Comparison of ENCODE assay signal across 9 cellular contexts in the genomic region with DNA sequence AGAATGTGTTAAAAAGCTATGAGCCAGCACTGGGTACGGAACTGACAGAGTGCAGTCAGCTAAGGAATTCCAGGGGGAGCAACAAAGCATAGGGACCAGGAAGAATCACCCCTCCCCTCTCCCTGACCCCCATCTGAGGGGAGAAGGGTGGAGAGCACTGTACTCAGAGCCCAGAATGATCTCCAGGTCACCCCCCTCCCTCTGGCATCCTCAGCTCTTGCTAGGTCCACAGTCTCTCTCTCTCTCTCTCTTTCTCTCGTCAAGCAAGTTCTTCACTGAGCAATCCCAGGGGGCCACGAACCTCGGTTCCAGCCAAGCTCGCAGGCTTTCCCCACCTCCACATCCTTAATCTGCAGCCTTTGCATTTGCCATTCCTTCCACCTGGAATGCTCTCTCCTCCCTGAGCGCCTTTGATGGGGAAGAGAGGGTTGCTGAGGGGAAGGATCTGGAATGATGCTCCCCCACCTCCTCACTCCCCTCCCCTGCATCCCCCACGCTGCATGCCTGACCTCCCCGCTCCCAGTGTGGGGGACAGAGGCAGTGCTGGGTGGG. TPM values are rescaled to one million over a fixed set of nuclear protein-coding genes. Genes with fewer than 3 reads are reported as not detected.
A peak's percentile ranks its signal among the peaks of the same experiment; 100 is the strongest.
DNase-seq lines count a peak whose midpoint lies in the region; ATAC-seq and TF ChIP-seq lines count a peak whose summit lies in the region.
"Had no signal": no experiment of that assay in that cellular context is flagged by ENCODE, and none has a peak within 500 bp of the region (broad histone marks: within the 10 kb centered on the region; RNA-seq: fewer than 3 reads in every experiment).

No MANE protein-coding gene starts in this region.

- H3K4me2 ChIP-seq in HCT116 (ENCODE audit: low read length), result peak overlapping the region; percentile 3; the same call in 1 of the 2 replicates

- no peaks in the 10 kb centered on the region for H3K9me3 ChIP-seq in HCT116 (ENCODE audit: control insufficient read depth in 1 of 2, insufficient read depth in 1 of 2, low read depth in 1 of 2, low read length in 2 of 2)
- H3K9me3 ChIP-seq in WERI-Rb-1 (ENCODE audit: severe bottlenecking), result peaks cover 2% of the 10 kb centered on the region
- H3K9me3 ChIP-seq: SJSA1 had no signal

- H3K9ac ChIP-seq in HCT116 (ENCODE audit: low read length), result no peak overlapping the region

- TF ChIP-seq CTCF in HCT116 (IDR thresholded peaks at IDR 0.05 in 2 of 3, conservative IDR thresholded peaks at IDR 0.05 in 1 of 3; ENCODE audit: borderline replicate concordance in 1 of 3, insufficient read depth in 1 of 3, low read depth in 2 of 3, low read length in 2 of 3) (peak in 2 of 3 experiments; percentile 26 to 36; a peak in 4 of 6 replicates), WERI-Rb-1 (IDR thresholded peaks at IDR 0.05; ENCODE audit: low read depth, low read length) (peak; percentile 48), retinal pigment epithelial cell (conservative IDR thresholded peaks at IDR 0.05; ENCODE audit: low read depth, low read length) (peak; percentile 53)

- H3K4me3 ChIP-seq in HCT116 (replicated peaks in 1 of 2; ENCODE audit: low read depth in 1 of 2, low read length in 2 of 2) (no peak overlapping the region), WERI-Rb-1 (ENCODE audit: low read depth, low read length) (no peak overlapping the region), retinal pigment epithelial cell (ENCODE audit: low read length) (no peak overlapping the region)
- H3K4me3 ChIP-seq: SJSA1 had no signal

- no peak for TF ChIP-seq RAD21 in HCT116 (IDR thresholded peaks at IDR 0.05; ENCODE audit: low read depth)

- no peak for TF ChIP-seq POLR2A in HCT116 (IDR thresholded peaks at IDR 0.05; ENCODE audit: borderline replicate concordance, extremely low read depth, insufficient read depth, insufficient read length)

- no peak overlapping the region for H3K27ac ChIP-seq in HCT116 (ENCODE audit: low read depth, low read length)
- no peak overlapping the region for H3K27ac ChIP-seq in WERI-Rb-1
- H3K27ac ChIP-seq: SJSA1 had no signal

- no peak overlapping the region for H2AFZ ChIP-seq in HCT116 (ENCODE audit: low read depth, low read length, poor library complexity, severe bottlenecking)

- peak; percentile 29; the same call in 1 of the 2 replicates for ATAC-seq in HCT116
- peak; percentile 30 to 53 for ATAC-seq in left cardiac atrium
- ATAC-seq in HG03045 (IDR thresholded peaks at IDR 0.05; ENCODE audit: unreplicated experiment), result no peak

- intact Hi-C loops in HCT116 (cut with micrococcal nuclease) (no loop called here), left cardiac atrium (cut with DNase I) (loop anchor here in 1 of 2 donors (10.0 kb wide), 1 partner anchor 108 kb away; a partner anchor contains a TSS)

- POLR2A ChIA-PET in HCT116 (lab: Charles Lee), result no interaction called here

- H3K9me2 ChIP-seq in HCT116 (ENCODE audit: insufficient read depth), result no peaks in the 10 kb centered on the region

- H3K79me2 ChIP-seq in HCT116 (ENCODE audit: insufficient read depth, low read length), result no peaks in the 10 kb centered on the region

- H4K20me1 ChIP-seq in HCT116 (ENCODE audit: insufficient read depth), result no peaks in the 10 kb centered on the region

- H3K4me1 ChIP-seq in HCT116 (ENCODE audit: control insufficient read depth in 1 of 2, insufficient read depth in 2 of 2, low read length in 2 of 2), result peaks cover 6 to 31% of the 10 kb centered on the region in 2 experiments; a peak in 3 of 4 replicates

- CTCF ChIA-PET in HCT116 (lab: Charles Lee), result no interaction called here

- RAD21 ChIA-PET in HCT116 (lab: Charles Lee; ENCODE audit: low non-redundant PET in 1 of 2, low total read pairs in 2 of 2, uncharacterized antibody in 2 of 2, unreplicated experiment in 2 of 2), result no interaction called here

- H3K27me3 ChIP-seq in HCT116 (ENCODE audit: insufficient read depth, low read length), result no peaks in the 10 kb centered on the region
- H3K27me3 ChIP-seq in WERI-Rb-1 (ENCODE audit: insufficient read depth, low read depth, severe bottlenecking), result no peaks in the 10 kb centered on the region
- H3K27me3 ChIP-seq: SJSA1 had no signal

- H3K36me3 ChIP-seq in HCT116 (ENCODE audit: control insufficient read depth in 1 of 2, insufficient read depth in 2 of 2, low read length in 2 of 2) (no peaks in the 10 kb centered on the region), WERI-Rb-1 (no peaks in the 10 kb centered on the region)
- H3K36me3 ChIP-seq: SJSA1 had no signal

- DNase-seq in HCT116 (ENCODE audit: low read depth, low spot score) (no peak), WERI-Rb-1 (no peak), left cardiac atrium (no peak), retinal pigment epithelial cell (ENCODE audit: low read depth) (no peak), NCI-H2029 (lab: John Stamatoyannopoulos, UW) (no peak), HK-2 (ENCODE audit: unreplicated experiment) (no peak), NCI-H2196 (lab: John Stamatoyannopoulos, UW; ENCODE audit: unreplicated experiment) (no peak)

- BruUV-seq in HCT116 (replicated peaks; lab: Mats Ljungman, UMichigan), result no TSS peak

TF ChIP-seq in HCT116, 20 proteins besides CTCF, POLR2A, EP300 and RAD21:
- TF ChIP-seq, protein P1, sequence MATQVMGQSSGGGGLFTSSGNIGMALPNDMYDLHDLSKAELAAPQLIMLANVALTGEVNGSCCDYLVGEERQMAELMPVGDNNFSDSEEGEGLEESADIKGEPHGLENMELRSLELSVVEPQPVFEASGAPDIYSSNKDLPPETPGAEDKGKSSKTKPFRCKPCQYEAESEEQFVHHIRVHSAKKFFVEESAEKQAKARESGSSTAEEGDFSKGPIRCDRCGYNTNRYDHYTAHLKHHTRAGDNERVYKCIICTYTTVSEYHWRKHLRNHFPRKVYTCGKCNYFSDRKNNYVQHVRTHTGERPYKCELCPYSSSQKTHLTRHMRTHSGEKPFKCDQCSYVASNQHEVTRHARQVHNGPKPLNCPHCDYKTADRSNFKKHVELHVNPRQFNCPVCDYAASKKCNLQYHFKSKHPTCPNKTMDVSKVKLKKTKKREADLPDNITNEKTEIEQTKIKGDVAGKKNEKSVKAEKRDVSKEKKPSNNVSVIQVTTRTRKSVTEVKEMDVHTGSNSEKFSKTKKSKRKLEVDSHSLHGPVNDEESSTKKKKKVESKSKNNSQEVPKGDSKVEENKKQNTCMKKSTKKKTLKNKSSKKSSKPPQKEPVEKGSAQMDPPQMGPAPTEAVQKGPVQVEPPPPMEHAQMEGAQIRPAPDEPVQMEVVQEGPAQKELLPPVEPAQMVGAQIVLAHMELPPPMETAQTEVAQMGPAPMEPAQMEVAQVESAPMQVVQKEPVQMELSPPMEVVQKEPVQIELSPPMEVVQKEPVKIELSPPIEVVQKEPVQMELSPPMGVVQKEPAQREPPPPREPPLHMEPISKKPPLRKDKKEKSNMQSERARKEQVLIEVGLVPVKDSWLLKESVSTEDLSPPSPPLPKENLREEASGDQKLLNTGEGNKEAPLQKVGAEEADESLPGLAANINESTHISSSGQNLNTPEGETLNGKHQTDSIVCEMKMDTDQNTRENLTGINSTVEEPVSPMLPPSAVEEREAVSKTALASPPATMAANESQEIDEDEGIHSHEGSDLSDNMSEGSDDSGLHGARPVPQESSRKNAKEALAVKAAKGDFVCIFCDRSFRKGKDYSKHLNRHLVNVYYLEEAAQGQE (IDR thresholded peaks at IDR 0.05; ENCODE audit: low read depth), result no peak
- TF ChIP-seq SP1 (IDR thresholded peaks at IDR 0.05; ENCODE audit: low read depth), result no peak
- no peak for TF ChIP-seq SIN3A (IDR thresholded peaks at IDR 0.05; ENCODE audit: low read depth)
- TF ChIP-seq CEBPB (IDR thresholded peaks at IDR 0.05; ENCODE audit: low read depth), result no peak
- no peak for TF ChIP-seq EGR1 (IDR thresholded peaks at IDR 0.05; ENCODE audit: low read depth)
- TF ChIP-seq FOSL1 (IDR thresholded peaks at IDR 0.05; ENCODE audit: low read depth), result no peak
- TF ChIP-seq, protein P2, sequence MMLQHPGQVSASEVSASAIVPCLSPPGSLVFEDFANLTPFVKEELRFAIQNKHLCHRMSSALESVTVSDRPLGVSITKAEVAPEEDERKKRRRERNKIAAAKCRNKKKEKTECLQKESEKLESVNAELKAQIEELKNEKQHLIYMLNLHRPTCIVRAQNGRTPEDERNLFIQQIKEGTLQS (IDR thresholded peaks at IDR 0.05), result no peak
- TF ChIP-seq, protein P3, sequence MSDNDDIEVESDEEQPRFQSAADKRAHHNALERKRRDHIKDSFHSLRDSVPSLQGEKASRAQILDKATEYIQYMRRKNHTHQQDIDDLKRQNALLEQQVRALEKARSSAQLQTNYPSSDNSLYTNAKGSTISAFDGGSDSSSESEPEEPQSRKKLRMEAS (IDR thresholded peaks at IDR 0.05), result no peak
- no peak for TF ChIP-seq YY1 (IDR thresholded peaks at IDR 0.05; ENCODE audit: extremely low read depth, insufficient replicate concordance, low read depth, low read length)
- no peak for TF ChIP-seq EZH2phosphoT487 (IDR thresholded peaks at IDR 0.05; ENCODE audit: borderline replicate concordance)
- no peak for TF ChIP-seq JUND (IDR thresholded peaks at IDR 0.05)
- no peak for TF ChIP-seq ZFX (IDR thresholded peaks at IDR 0.05)
- no peak for TF ChIP-seq SRF (IDR thresholded peaks at IDR 0.05; ENCODE audit: low read depth)
- no peak for TF ChIP-seq EZH2 (IDR thresholded peaks at IDR 0.05)
- TF ChIP-seq ZNF274 (IDR thresholded peaks at IDR 0.05; ENCODE audit: low read depth, low read length), result no peak
- no peak for TF ChIP-seq ELF1 (IDR thresholded peaks at IDR 0.05; ENCODE audit: borderline replicate concordance, low read depth)
- TF ChIP-seq, protein P4, sequence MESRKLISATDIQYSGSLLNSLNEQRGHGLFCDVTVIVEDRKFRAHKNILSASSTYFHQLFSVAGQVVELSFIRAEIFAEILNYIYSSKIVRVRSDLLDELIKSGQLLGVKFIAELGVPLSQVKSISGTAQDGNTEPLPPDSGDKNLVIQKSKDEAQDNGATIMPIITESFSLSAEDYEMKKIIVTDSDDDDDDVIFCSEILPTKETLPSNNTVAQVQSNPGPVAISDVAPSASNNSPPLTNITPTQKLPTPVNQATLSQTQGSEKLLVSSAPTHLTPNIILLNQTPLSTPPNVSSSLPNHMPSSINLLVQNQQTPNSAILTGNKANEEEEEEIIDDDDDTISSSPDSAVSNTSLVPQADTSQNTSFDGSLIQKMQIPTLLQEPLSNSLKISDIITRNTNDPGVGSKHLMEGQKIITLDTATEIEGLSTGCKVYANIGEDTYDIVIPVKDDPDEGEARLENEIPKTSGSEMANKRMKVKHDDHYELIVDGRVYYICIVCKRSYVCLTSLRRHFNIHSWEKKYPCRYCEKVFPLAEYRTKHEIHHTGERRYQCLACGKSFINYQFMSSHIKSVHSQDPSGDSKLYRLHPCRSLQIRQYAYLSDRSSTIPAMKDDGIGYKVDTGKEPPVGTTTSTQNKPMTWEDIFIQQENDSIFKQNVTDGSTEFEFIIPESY (IDR thresholded peaks at IDR 0.05; ENCODE audit: extremely low read depth, insufficient replicate concordance, low read length), result no peak

RNA-seq across cellular contexts. Expression of a gene that starts 6.7 kb away (rescaled TPM):
- total RNA-seq in HCT116 (2021; ENCODE audit: unreplicated experiment) (111 TPM), left cardiac atrium (10 to 100 TPM; 71.8 to 77.4 TPM)
- polyA plus RNA-seq in HCT116 (2012), result 78.7 and 84.7 TPM in 2 replicates
